Comparison of ENCODE assay signal across 10 cellular contexts in genomic region chr21:29130234-29130993, GRCh38. TPM values are rescaled to one million over a fixed set of nuclear protein-coding genes. Genes with fewer than 3 reads are reported as not detected.
DNase-seq lines count a peak whose midpoint lies in the region; ATAC-seq and TF ChIP-seq lines count a peak whose summit lies in the region.
"Had no signal": no experiment of that assay in that cellular context is flagged by ENCODE, and none has a peak within 500 bp of the region (broad histone marks: within the 10 kb centered on the region; RNA-seq: fewer than 3 reads in every experiment).

TSS of gene MAP3K7CL (plus strand) at chr21:29130644. CDS start at chr21:29133345, 2,701 bp downstream.

- H3K27me3 ChIP-seq in uterus, result no peaks in the 10 kb centered on the region

- H3K27ac ChIP-seq in uterus, result peak within 1 kb of the TSS; percentile 38 to 62
- H3K27ac ChIP-seq: A549 had no signal

- no peaks in the 10 kb centered on the region for H3K9me3 ChIP-seq in uterus
- H3K9me3 ChIP-seq: A549 had no signal

- peaks cover 1% of the 10 kb centered on the region for H3K36me3 Mint-ChIP-seq in activated CD8-positive, alpha-beta memory T cell treated with anti-CD3 and anti-CD28 coated beads, Interleukin-2, amount 10 ng/mL, durations not matched to agents 7 days and 5 days

- ATAC-seq in activated CD8-positive, alpha-beta memory T cell treated with anti-CD3 and anti-CD28 coated beads, Interleukin-2, amount 10 ng/mL, durations not matched to agents 7 days and 5 days, result no peak
- ATAC-seq in HG02884 (IDR thresholded peaks at IDR 0.05; ENCODE audit: unreplicated experiment), result no peak
- ATAC-seq: A549 had no signal

- no peaks in the 10 kb centered on the region for H3K4me1 ChIP-seq in uterus
- H3K4me1 ChIP-seq: A549 had no signal

- H3K9me3 Mint-ChIP-seq in activated CD8-positive, alpha-beta memory T cell treated with anti-CD3 and anti-CD28 coated beads, Interleukin-2, amount 10 ng/mL, durations not matched to agents 7 days and 5 days (ENCODE audit: low read depth), result no peaks in the 10 kb centered on the region

- H3K4me3 Mint-ChIP-seq in activated CD8-positive, alpha-beta memory T cell treated with anti-CD3 and anti-CD28 coated beads, Interleukin-2, amount 10 ng/mL, durations not matched to agents 7 days and 5 days, result no peak within 1 kb of the TSS

- no peaks in the 10 kb centered on the region for H3K36me3 ChIP-seq in uterus

- intact Hi-C loops in uterus (cut with DNase I; ENCODE audit: low total_unique reads), result no loop called here

- TF ChIP-seq CTCF in uterus (IDR thresholded peaks at IDR 0.05), result no peak

- no peak within 1 kb of the TSS for H3K27ac Mint-ChIP-seq in activated CD8-positive, alpha-beta memory T cell treated with anti-CD3 and anti-CD28 coated beads, Interleukin-2, amount 10 ng/mL, durations not matched to agents 7 days and 5 days

- H3K4me1 Mint-ChIP-seq in activated CD8-positive, alpha-beta memory T cell treated with anti-CD3 and anti-CD28 coated beads, Interleukin-2, amount 10 ng/mL, durations not matched to agents 7 days and 5 days, result peaks cover 10% of the 10 kb centered on the region

- no peak within 1 kb of the TSS for H3K4me3 ChIP-seq in uterus
- H3K4me3 ChIP-seq: A549 had no signal

- peaks cover 4% of the 10 kb centered on the region for H3K27me3 Mint-ChIP-seq in activated CD8-positive, alpha-beta memory T cell treated with anti-CD3 and anti-CD28 coated beads, Interleukin-2, amount 10 ng/mL, durations not matched to agents 7 days and 5 days

- TF ChIP-seq POLR2A in uterus (IDR thresholded peaks at IDR 0.05), result no peak

- CTCF ChIA-PET in activated CD8-positive, alpha-beta memory T cell treated with anti-CD3 and anti-CD28 coated beads, Interleukin-2, amount 10 ng/mL, durations not matched to agents 7 days and 5 days (lab: Charles Lee), result no interaction called here

- DNase-seq in activated CD8-positive, alpha-beta memory T cell treated with anti-CD3 and anti-CD28 coated beads, Interleukin-2, amount 10 ng/mL, durations not matched to agents 7 days and 5 days, result peak; percentile 43
- no peak for DNase-seq in activated CD8-positive, alpha-beta memory T cell treated with anti-CD3 and anti-CD28 coated beads, Interleukin-2, amount 50 U/mL, for 48 hours
- DNase-seq in astrocyte of the hippocampus (ENCODE audit: low read depth, low spot score) (peak; percentile 99), kidney glomerular epithelial cell (lab: John Stamatoyannopoulos, UW) (peak; percentile 99), uterus (peak; percentile 63 to 66), HuH-7 (ENCODE audit: low spot score) (no peak), DMS79 treated with DMSO at 0.1 percent for 48 hours (lab: John Stamatoyannopoulos, UW) (no peak)
- DNase-seq: NCI-H510A treated with DMSO at 0.1 percent for 48 hours had no signal

RNA-seq across cellular contexts. Expression of gene MAP3K7CL, which starts in this region (rescaled TPM):
- total RNA-seq in activated CD8-positive, alpha-beta memory T cell treated with anti-CD3 and anti-CD28 coated beads, Interleukin-2, amount 10 ng/mL, durations not matched to agents 7 days and 5 days, result 1 to 10 TPM; 9.3 to 9.5 TPM
- total RNA-seq in uterus, result 1 to 10 TPM; 2.3 to 7.3 (median 5.5) TPM

Comparison
In these comparisons a context has a peak if more than half of its experiments do, and no peak if none do; other contexts are left out.
1. DNase-seq: peak in activated CD8-positive, alpha-beta memory T cell treated with anti-CD3 and anti-CD28 coated beads, Interleukin-2, amount 10 ng/mL, durations not matched to agents 7 days and 5 days (single experiment), astrocyte of the hippocampus (single experiment), kidney glomerular epithelial cell (single experiment) and uterus (2 of 2); none in activated CD8-positive, alpha-beta memory T cell treated with anti-CD3 and anti-CD28 coated beads, Interleukin-2, amount 50 U/mL, for 48 hours (single experiment), HuH-7 (single experiment) and DMS79 treated with DMSO at 0.1 percent for 48 hours (single experiment).